ENCODE assay signal across 13 cellular contexts in genomic region chr1:51643362-51643761, GRCh38. TPM values are rescaled to one million over a fixed set of nuclear protein-coding genes. Genes with fewer than 3 reads are reported as not detected.
A peak's percentile ranks its signal among the peaks of the same experiment; 100 is the strongest.
DNase-seq lines count a peak whose midpoint lies in the region; ATAC-seq and TF ChIP-seq lines count a peak whose summit lies in the region.
"Had no signal": no experiment of that assay in that cellular context is flagged by ENCODE, and none has a peak within 500 bp of the region (broad histone marks: within the 10 kb centered on the region; RNA-seq: fewer than 3 reads in every experiment).

No MANE protein-coding gene starts in this region.

- H3K4me2 ChIP-seq in GM23338 = no peak overlapping the region
- peak overlapping the region; percentile 22 for H3K4me2 ChIP-seq in smooth muscle cell

- no peak overlapping the region for H3K27ac Mint-ChIP-seq in GM23338
- no peak overlapping the region for H3K27ac Mint-ChIP-seq in immature natural killer cell

- H3K27me3 Mint-ChIP-seq in GM23338 (ENCODE audit: insufficient read depth, low read depth, poor library complexity) = peaks cover 2% of the 10 kb centered on the region
- peaks cover 0 to 3% (median 3%) of the 10 kb centered on the region in 3 donors for H3K27me3 Mint-ChIP-seq in immature natural killer cell (ENCODE audit: low read depth in 3 of 3)

- no peaks in the 10 kb centered on the region for H3K27me3 ChIP-seq in GM23338 (ENCODE audit: insufficient read depth)
- H3K27me3 ChIP-seq in RWPE2 (ENCODE audit: insufficient read depth, poor library complexity, severe bottlenecking) = no peaks in the 10 kb centered on the region
- no peaks in the 10 kb centered on the region for H3K27me3 ChIP-seq in lung (ENCODE audit: control insufficient read depth, insufficient read depth)
- no peaks in the 10 kb centered on the region for H3K27me3 ChIP-seq in smooth muscle cell (ENCODE audit: low read depth)

- H3K9ac ChIP-seq in smooth muscle cell (ENCODE audit: low read depth) = no peak overlapping the region

- no peaks in the 10 kb centered on the region for H4K20me1 ChIP-seq in GM23338 (replicated peaks; ENCODE audit: insufficient read depth)
- H4K20me1 ChIP-seq in smooth muscle cell (ENCODE audit: low read depth) = peaks cover 46% of the 10 kb centered on the region

- H3K27ac ChIP-seq in GM23338 (ENCODE audit: low read depth) (no peak overlapping the region), RWPE2 (ENCODE audit: poor library complexity, severe bottlenecking) (peak overlapping the region; percentile 73), lung (ENCODE audit: low read depth in 1 of 2, low read length in 1 of 2) (peak overlapping the region; percentile 55 to 90), smooth muscle cell (ENCODE audit: low read depth) (peak overlapping the region; percentile 46)

- DNase-seq in GM23338 (ENCODE audit: low spot score) = no peak
- no peak for DNase-seq in RWPE2 (ENCODE audit: low spot score)
- no peak for DNase-seq in lung (ENCODE audit: low spot score)
- DNase-seq in smooth muscle cell (lab: John Stamatoyannopoulos, UW; ENCODE audit: unreplicated experiment) = no peak
- DNase-seq in stimulated activated CD4-positive, alpha-beta T cell treated with anti-CD3 and anti-CD28 coated beads, Interleukin-4, amount 100 ng/mL, for 1 hour = no peak
- DNase-seq in immature natural killer cell = no peak
- DNase-seq: activated CD4-positive, alpha-beta T cell treated with anti-CD3 and anti-CD28 coated beads, Interleukin-2, amount 50 U/mL, for 4 hours; C1 segment of cervical spinal cord; foreskin melanocyte; KBM-7; NCI-H2029 treated with DMSO at 0.1 percent for 48 hours had no signal

- H3K9me3 Mint-ChIP-seq in GM23338 (no peaks in the 10 kb centered on the region), immature natural killer cell (peaks cover 0 to 2% (median 0%) of the 10 kb centered on the region in 6 donors)

- H3K4me1 Mint-ChIP-seq in GM23338 (peaks cover 8% of the 10 kb centered on the region), immature natural killer cell (peaks cover 2 to 7% of the 10 kb centered on the region in 2 donors)

- H3K36me3 ChIP-seq in GM23338 (ENCODE audit: insufficient read depth) = no peaks in the 10 kb centered on the region
- H3K36me3 ChIP-seq in RWPE2 (ENCODE audit: low read depth) = no peaks in the 10 kb centered on the region
- H3K36me3 ChIP-seq in lung (ENCODE audit: control insufficient read depth in 2 of 2, insufficient read depth in 2 of 2, low read length in 2 of 2) = no peaks in the 10 kb centered on the region
- H3K36me3 ChIP-seq in smooth muscle cell (ENCODE audit: low read depth) = no peaks in the 10 kb centered on the region

- WGBS in lung, 2 donors = 91 to 100% methylated on average over 1 of the region's 1 CpG
- WGBS in smooth muscle cell (ENCODE audit: low lambda C conversion rate) = 95% methylated on average over 1 of the region's 1 CpG

- H3K36me3 Mint-ChIP-seq in GM23338 (ENCODE audit: low read depth) (no peaks in the 10 kb centered on the region), immature natural killer cell (peaks cover 0 to 14% (median 0%) of the 10 kb centered on the region in 3 donors)

- H3K4me3 Mint-ChIP-seq in GM23338 (no peak overlapping the region), immature natural killer cell (no peak overlapping the region)

- no peaks in the 10 kb centered on the region for H3K9me2 ChIP-seq in GM23338 (ENCODE audit: insufficient read depth)

- H3K79me2 ChIP-seq in GM23338 (replicated peaks; ENCODE audit: insufficient read depth) = peaks cover 25% of the 10 kb centered on the region
- peaks cover 62% of the 10 kb centered on the region for H3K79me2 ChIP-seq in smooth muscle cell (ENCODE audit: low read depth)

- H3K4me1 ChIP-seq in GM23338 (ENCODE audit: insufficient read depth) (peaks cover 22% of the 10 kb centered on the region; the same call in 1 of the 2 replicates), RWPE2 (ENCODE audit: insufficient read depth, poor library complexity, severe bottlenecking) (peaks cover 48% of the 10 kb centered on the region), lung (ENCODE audit: control insufficient read depth in 2 of 2, insufficient read depth in 2 of 2, low read length in 2 of 2) (peaks cover 0 to 40% of the 10 kb centered on the region in 2 donors), smooth muscle cell (ENCODE audit: low read depth) (peaks cover 13% of the 10 kb centered on the region)

- H2AFZ ChIP-seq in GM23338 (no peak overlapping the region), smooth muscle cell (ENCODE audit: low read depth) (no peak overlapping the region)

- H3K4me3 ChIP-seq in GM23338 = no peak overlapping the region
- H3K4me3 ChIP-seq in RWPE2 (ENCODE audit: severe bottlenecking) = no peak overlapping the region
- H3K4me3 ChIP-seq in lung = no peak overlapping the region
- H3K4me3 ChIP-seq in smooth muscle cell = no peak overlapping the region

- no peak for TF ChIP-seq CTCF in GM23338 (conservative IDR thresholded peaks at IDR 0.05; ENCODE audit: low read depth in 2 of 2)
- no peak for TF ChIP-seq CTCF in RWPE2 (IDR thresholded peaks at IDR 0.05; ENCODE audit: poor library complexity, severe bottlenecking)
- TF ChIP-seq CTCF in lung (IDR thresholded peaks at IDR 0.05; ENCODE audit: control extremely low read depth, extremely low read depth) = no peak
- no peak for TF ChIP-seq CTCF in smooth muscle cell (IDR thresholded peaks at IDR 0.05; ENCODE audit: borderline replicate concordance, insufficient read depth, poor library complexity, severe bottlenecking)

- ATAC-seq in GM23338 (peak; percentile 46), RWPE2 (ENCODE audit: low read depth) (no peak), lung (ENCODE audit: insufficient read depth, low FRiP score) (no peak), HG02642 (IDR thresholded peaks at IDR 0.05; ENCODE audit: poor library complexity, unreplicated experiment) (no peak), GM18519 (IDR thresholded peaks at IDR 0.05; ENCODE audit: low FRiP score, unreplicated experiment) (no peak)

- H3F3A ChIP-seq in GM23338 (replicated peaks; ENCODE audit: low read depth) (no peaks in the 10 kb centered on the region), smooth muscle cell (ENCODE audit: low read depth) (peaks cover 16% of the 10 kb centered on the region)

- H3K9me3 ChIP-seq in RWPE2 (ENCODE audit: severe bottlenecking) (no peaks in the 10 kb centered on the region), lung (ENCODE audit: control insufficient read depth in 2 of 2, insufficient read depth in 1 of 2, low read length in 1 of 2) (no peaks in the 10 kb centered on the region), smooth muscle cell (replicated peaks; ENCODE audit: low read depth) (no peaks in the 10 kb centered on the region)

TF ChIP-seq in GM23338, 12 proteins besides CTCF, POLR2A, EP300 and RAD21:
- TF ChIP-seq EZH2 (IDR thresholded peaks at IDR 0.05; ENCODE audit: low read depth, unreplicated experiment) = no peak
- no peak for TF ChIP-seq CREB1 (CRISPR knock-in tag; IDR thresholded peaks at IDR 0.05; ENCODE audit: low read depth)
- TF ChIP-seq EZH2phosphoT487 (IDR thresholded peaks at IDR 0.05; ENCODE audit: unreplicated experiment) = no peak
- no peak for TF ChIP-seq STAT1 (IDR thresholded peaks at IDR 0.05; ENCODE audit: unreplicated experiment)
- TF ChIP-seq ETS1 (IDR thresholded peaks at IDR 0.05) = no peak
- TF ChIP-seq ZNF331 (CRISPR knock-in tag; IDR thresholded peaks at IDR 0.05; ENCODE audit: low read depth) = no peak

RNA-seq across cellular contexts. Expression of gene OSBPL9, which starts 26.5 kb away (rescaled TPM):
- total RNA-seq in GM23338 (2014; rRNA removed; shearing (Covaris generic)) = 74.9 and 82.7 TPM in 2 replicates
- polyA plus RNA-seq in GM23338 (2016; fragmentation: Nextera tagmentation; extraction: Ambion mirVana) (102 and 103 TPM in 2 replicates), lung (10 to 100 TPM; 36.8 to 62.1 TPM), smooth muscle cell (64.4 and 66.7 TPM in 2 replicates), immature natural killer cell (10 to 100 TPM; 26.1 to 38.5 (median 38.2) TPM)
- total RNA-seq in lung (100 to 1,000 TPM in 1 of 2 donors, 10 to 100 TPM in 1; 82.8 to 135 TPM), smooth muscle cell (112 and 117 TPM in 2 replicates)
